In the genomic region with DNA sequence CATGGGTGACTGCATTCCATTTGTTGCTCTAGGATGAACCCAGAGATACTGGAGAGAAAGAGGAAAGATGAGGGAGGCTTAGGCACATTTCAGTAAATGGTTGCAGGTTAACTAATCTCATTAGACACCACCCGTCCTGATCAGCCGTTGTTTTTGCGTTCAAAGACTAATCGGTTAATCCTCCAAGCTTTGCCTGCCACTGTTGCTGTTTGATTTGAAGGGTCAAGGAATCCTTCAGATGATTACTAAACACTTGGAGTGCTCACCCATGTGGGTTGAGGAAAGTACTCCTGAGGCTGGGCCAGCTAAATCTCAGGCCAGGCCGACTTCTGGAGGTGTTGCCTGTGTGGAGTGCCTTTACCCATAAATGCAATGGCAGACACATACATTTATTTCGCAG, we compare ENCODE assay signal across 14 cellular contexts. TPM values are rescaled to one million over a fixed set of nuclear protein-coding genes. Genes with fewer than 3 reads are reported as not detected.
DNase-seq lines count a peak whose midpoint lies in the region; TF ChIP-seq lines count a peak whose summit lies in the region.
"Had no signal": no experiment of that assay in that cellular context is flagged by ENCODE, and none has a peak within 500 bp of the region (broad histone marks: within the 10 kb centered on the region; RNA-seq: fewer than 3 reads in every experiment).

No MANE protein-coding gene starts in this region.

- no peaks in the 10 kb centered on the region for H3K27me3 Mint-ChIP-seq in osteocyte (ENCODE audit: unreplicated experiment)
- H3K27me3 Mint-ChIP-seq: CD4-positive, alpha-beta T cell had no signal

- TF ChIP-seq CTCF in WERI-Rb-1 (IDR thresholded peaks at IDR 0.05; ENCODE audit: low read depth, low read length) (no peak), osteocyte (IDR thresholded peaks at IDR 0.05) (no peak)

- peak; percentile 21 for DNase-seq in activated CD8-positive, alpha-beta memory T cell treated with anti-CD3 and anti-CD28 coated beads for 24 hours
- DNase-seq in activated CD8-positive, alpha-beta memory T cell treated with anti-CD3 and anti-CD28 coated beads, Interleukin-2, amount 50 U/mL, for 4 hours, result no peak
- peak; percentile 75 to 86 for DNase-seq in NCI-H524 (lab: John Stamatoyannopoulos, UW)
- peak; percentile 80 for DNase-seq in WERI-Rb-1
- no peak for DNase-seq in osteocyte (ENCODE audit: extremely low spot score, unreplicated experiment)
- no peak for DNase-seq in NCI-H1930 (lab: John Stamatoyannopoulos, UW)
- no peak for DNase-seq in activated effector memory CD4-positive, alpha-beta T cell treated with anti-CD3 and anti-CD28 coated beads, Interleukin-2, amount 50 U/mL, for 16 hours
- no peak for DNase-seq in NCI-H1694 (lab: John Stamatoyannopoulos, UW)
- DNase-seq: CD4-positive, alpha-beta T cell; DND-41; GDM1; GOT3; H9 had no signal

- H3K9me3 Mint-ChIP-seq in osteocyte (ENCODE audit: unreplicated experiment), result no peaks in the 10 kb centered on the region
- H3K9me3 Mint-ChIP-seq: CD4-positive, alpha-beta T cell; H9 had no signal

- no peak overlapping the region for H3K4me3 ChIP-seq in WERI-Rb-1 (ENCODE audit: low read depth, low read length)

- no peaks in the 10 kb centered on the region for H3K9me3 ChIP-seq in WERI-Rb-1 (ENCODE audit: severe bottlenecking)

- H3K4me3 Mint-ChIP-seq in osteocyte (ENCODE audit: unreplicated experiment), result peak overlapping the region; percentile 30
- H3K4me3 Mint-ChIP-seq: CD4-positive, alpha-beta T cell; H9 had no signal

- H3K4me1 Mint-ChIP-seq in osteocyte (ENCODE audit: unreplicated experiment), result peaks cover 92% of the 10 kb centered on the region

- H3K27me3 ChIP-seq in WERI-Rb-1 (ENCODE audit: insufficient read depth, low read depth, severe bottlenecking), result peaks cover 3% of the 10 kb centered on the region

- H3K27ac ChIP-seq in WERI-Rb-1, result no peak overlapping the region
- H3K27ac ChIP-seq: 22Rv1 had no signal

- H3K36me3 Mint-ChIP-seq in osteocyte (ENCODE audit: unreplicated experiment), result peaks cover 5% of the 10 kb centered on the region

- no peaks in the 10 kb centered on the region for H3K36me3 ChIP-seq in WERI-Rb-1

- H3K27ac Mint-ChIP-seq in osteocyte (ENCODE audit: unreplicated experiment), result peak overlapping the region; percentile 48
- H3K27ac Mint-ChIP-seq: CD4-positive, alpha-beta T cell; H9 had no signal

RNA-seq across cellular contexts. Expression of gene SH3RF3, which starts 8.6 kb away (rescaled TPM):
- 79.4 and 84.4 TPM in 2 replicates for total RNA-seq in osteocyte

Comparison
In these comparisons a context has a peak if more than half of its experiments do, and no peak if none do; other contexts are left out.
1. DNase-seq: peak in activated CD8-positive, alpha-beta memory T cell treated with anti-CD3 and anti-CD28 coated beads for 24 hours (single experiment), NCI-H524 (2 of 2) and WERI-Rb-1 (single experiment); none in activated CD8-positive, alpha-beta memory T cell treated with anti-CD3 and anti-CD28 coated beads, Interleukin-2, amount 50 U/mL, for 4 hours (single experiment), osteocyte (single experiment), NCI-H1930 (0 of 2), activated effector memory CD4-positive, alpha-beta T cell treated with anti-CD3 and anti-CD28 coated beads, Interleukin-2, amount 50 U/mL, for 16 hours (single experiment) and NCI-H1694 (single experiment).